In genomic region chr14:68876976-68877375, GRCh38 we compare ENCODE assay signal across 25 cellular contexts.
"Had no signal": no experiment of that assay in that cellular context is flagged by ENCODE, and none has a peak within 500 bp of the region (broad histone marks: within the 10 kb centered on the region; RNA-seq: fewer than 3 reads in every experiment).

No MANE protein-coding gene starts in this region.

- H3K27ac ChIP-seq: adrenal gland, KMS-11, SJCRH30, VCaP had no signal

- DNase-seq: activated CD4-positive, alpha-beta memory T cell treated with anti-CD3 and anti-CD28 coated beads for 36 hours; activated CD4-positive, alpha-beta T cell treated with anti-CD3 and anti-CD28 coated beads, Interleukin-2, amount 10 ng/mL, durations not matched to agents 7 days and 5 days; activated CD4-positive, CD25-positive, alpha-beta regulatory T cell; activated CD8-positive, alpha-beta memory T cell treated with anti-CD3 and anti-CD28 coated beads for 24 hours; activated naive CD4-positive, alpha-beta T cell treated with anti-CD3 and anti-CD28 coated beads, Interleukin-2, amount 50 U/mL, for 16 hours; activated naive CD8-positive, alpha-beta T cell treated with anti-CD3 and anti-CD28 coated beads, Interleukin-2, amount 10 ng/mL, durations not matched to agents 7 days and 5 days; activated T-cell treated with anti-CD3 and anti-CD28 coated beads, Interleukin-2, amount 50 U/mL, for 48 hours; anterior cingulate cortex; NCI-H1092; NCI-H1417; NCI-H1694; NCI-H2029; NCI-H345; NCI-H510A treated with DMSO at 0.1 percent for 48 hours; NCI-H69; NK-92 treated with Interleukin-12 subunit alpha and Interleukin-12 subunit beta, amount 100 ng/mL, for 24 hours; OCI-M1; Right ventricle myocardium superior; RPMI8226; SJCRH30; SK-N-SH; T-helper 1 cell had no signal

- H3K9ac ChIP-seq: KMS-11, SK-N-SH had no signal

- H3K27me3 ChIP-seq: adrenal gland, SJCRH30 had no signal

- H3K4me1 ChIP-seq: adrenal gland, SJCRH30 had no signal

- H3K4me3 ChIP-seq: adrenal gland, SJCRH30 had no signal

- H3K9me3 ChIP-seq: adrenal gland, SJCRH30, SK-N-SH had no signal
